In the genomic region with DNA sequence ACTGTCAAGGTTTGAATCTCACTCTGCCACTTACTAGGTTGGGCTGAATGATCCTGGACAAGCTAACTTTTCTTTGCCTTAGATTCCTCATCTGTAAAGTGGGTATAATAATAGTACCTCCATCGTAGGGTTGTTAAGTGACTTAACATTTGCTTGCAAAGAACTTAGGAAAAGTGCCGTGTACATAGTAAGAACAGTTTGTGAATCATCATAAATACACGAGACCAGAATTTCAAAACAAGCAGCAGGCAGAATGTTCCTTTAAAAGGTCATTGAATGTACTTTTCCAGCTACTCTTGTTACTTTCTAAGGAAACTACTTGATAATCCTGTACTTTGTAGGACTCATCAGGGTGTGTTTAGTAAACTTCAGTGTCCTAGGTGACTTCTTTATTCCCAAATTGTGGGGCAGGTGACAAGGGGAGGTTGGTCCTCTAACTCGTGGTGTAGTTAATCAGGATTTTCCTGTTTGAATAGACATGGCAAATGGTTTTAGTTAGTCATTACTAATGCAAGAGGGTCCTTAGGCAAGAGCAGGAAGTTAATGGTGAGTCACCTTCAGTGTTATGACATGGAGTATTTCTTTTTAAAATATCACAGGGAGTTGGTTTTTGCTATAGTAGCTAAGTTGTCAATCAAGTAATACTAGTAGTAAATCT, we compare ENCODE assay signal across 8 cellular contexts.
DNase-seq lines count a peak whose midpoint lies in the region; ATAC-seq, FAIRE-seq and TF ChIP-seq lines count a peak whose summit lies in the region.

No MANE protein-coding gene starts in this region.

- peak overlapping the region; percentile 45 for H3K4me2 ChIP-seq in smooth muscle cell

- H3K36me3 ChIP-seq in smooth muscle cell (ENCODE audit: low read depth) (peaks cover 12% of the 10 kb centered on the region), WERI-Rb-1 (no peaks in the 10 kb centered on the region)

- intact Hi-C loops in posterior cingulate gyrus (cut with DNase I): no loop called here

- H2AFZ ChIP-seq in smooth muscle cell (ENCODE audit: low read depth): no peak overlapping the region

- ATAC-seq in SK-N-SH treated with all-trans-retinoic acid at 6 μM for 48 hours: peak; percentile 87
- ATAC-seq in GM21526 (IDR thresholded peaks at IDR 0.05; ENCODE audit: low FRiP score, unreplicated experiment): no peak

- H3K4me3 ChIP-seq in smooth muscle cell (no peak overlapping the region), WERI-Rb-1 (ENCODE audit: low read depth, low read length) (no peak overlapping the region)

- DNase-seq in H54 (ENCODE audit: insufficient read length, low spot score) (peak; percentile 53), glomerular endothelial cell (ENCODE audit: extremely low read depth, low read depth, low spot score) (peak; percentile 60), smooth muscle cell (lab: John Stamatoyannopoulos, UW; ENCODE audit: unreplicated experiment) (no peak), WERI-Rb-1 (no peak), posterior cingulate gyrus (no peak)
- no peak for DNase-seq in stimulated activated CD4-positive, alpha-beta T cell treated with anti-CD3 and anti-CD28 coated beads, Interleukin-12 subunit alpha, Interleukin-12 subunit beta, amount 100 ng/mL, for 4 hours

- WGBS in smooth muscle cell (ENCODE audit: low lambda C conversion rate): 13% methylated on average over 4 of the region's 4 CpGs

- TF ChIP-seq POLR2A in H54 (IDR thresholded peaks at IDR 0.05; ENCODE audit: low read depth, low read length): no peak

- H4K20me1 ChIP-seq in smooth muscle cell (ENCODE audit: low read depth): peaks cover 19% of the 10 kb centered on the region

- no peaks in the 10 kb centered on the region for H3K27me3 ChIP-seq in smooth muscle cell (ENCODE audit: low read depth)
- no peaks in the 10 kb centered on the region for H3K27me3 ChIP-seq in WERI-Rb-1 (ENCODE audit: insufficient read depth, low read depth, severe bottlenecking)

- peak overlapping the region; percentile 85 for H3K27ac ChIP-seq in smooth muscle cell (ENCODE audit: low read depth)
- H3K27ac ChIP-seq in WERI-Rb-1: no peak overlapping the region

- H3K9ac ChIP-seq in smooth muscle cell (ENCODE audit: low read depth): peak overlapping the region; percentile 42

- H3K9me3 ChIP-seq in smooth muscle cell (replicated peaks; ENCODE audit: low read depth): no peaks in the 10 kb centered on the region
- no peaks in the 10 kb centered on the region for H3K9me3 ChIP-seq in WERI-Rb-1 (ENCODE audit: severe bottlenecking)

- H3K4me1 ChIP-seq in smooth muscle cell (ENCODE audit: low read depth): no peaks in the 10 kb centered on the region

- no peak for TF ChIP-seq CTCF in smooth muscle cell (IDR thresholded peaks at IDR 0.05; ENCODE audit: borderline replicate concordance, insufficient read depth, poor library complexity, severe bottlenecking)
- no peak for TF ChIP-seq CTCF in WERI-Rb-1 (IDR thresholded peaks at IDR 0.05; ENCODE audit: low read depth, low read length)

- H3F3A ChIP-seq in smooth muscle cell (ENCODE audit: low read depth): peaks cover 33% of the 10 kb centered on the region

- FAIRE-seq in H54 (lab: Jason Lieb, UNC): peak; percentile 82

- peaks cover 83% of the 10 kb centered on the region for H3K79me2 ChIP-seq in smooth muscle cell (ENCODE audit: low read depth)

TF ChIP-seq in SK-N-SH treated with all-trans-retinoic acid at 6 μM for 48 hours, 23 proteins besides CTCF, POLR2A, EP300 and RAD21:
- TF ChIP-seq ZC3H10 (CRISPR knock-in tag; IDR thresholded peaks at IDR 0.05): 0 out of 2 replicates have a peak, but pooled peaks have one; percentile 35
- TF ChIP-seq TOX (CRISPR knock-in tag; IDR thresholded peaks at IDR 0.05; ENCODE audit: borderline replicate concordance): 0 out of 2 replicates have a peak, but pooled peaks have one; percentile 40
- no peak for TF ChIP-seq CSDC2 (CRISPR knock-in tag; IDR thresholded peaks at IDR 0.05)
- TF ChIP-seq GLIS3 (CRISPR knock-in tag; IDR thresholded peaks at IDR 0.05): no peak

Comparison
In these comparisons a context has a peak if more than half of its experiments do, and no peak if none do; other contexts are left out.
1. DNase-seq: peak in H54 (single experiment) and glomerular endothelial cell (single experiment); none in smooth muscle cell (single experiment), WERI-Rb-1 (single experiment), stimulated activated CD4-positive, alpha-beta T cell treated with anti-CD3 and anti-CD28 coated beads, Interleukin-12 subunit alpha, Interleukin-12 subunit beta, amount 100 ng/mL, for 4 hours (single experiment) and posterior cingulate gyrus (0 of 10).